Comparison of ENCODE assay signal across 24 cellular contexts in genomic region chr3:9913601-9914000, GRCh38. TPM values are rescaled to one million over a fixed set of nuclear protein-coding genes. Genes with fewer than 3 reads are reported as not detected.
DNase-seq lines count a peak whose midpoint lies in the region; ATAC-seq and TF ChIP-seq lines count a peak whose summit lies in the region.
"Had no signal": no experiment of that assay in that cellular context is flagged by ENCODE, and none has a peak within 500 bp of the region (broad histone marks: within the 10 kb centered on the region; RNA-seq: fewer than 3 reads in every experiment).

No MANE protein-coding gene starts in this region.

- CTCF ChIA-PET in SK-N-SH (lab: Yijun Ruan, JAX) (interaction anchor here (1.1 to 3.9 kb wide), 3 partner anchors 18 to 65 kb away, joined by 4 to 33 read pairs (median 8); partner anchors contain the start of gene CRELD1), GM10248 (lab: Yijun Ruan, JAX) (interaction anchor here (0.7 to 4.6 kb wide), 7 partner anchors 10 to 410 kb away, joined by 3 to 41 read pairs (median 4); partner anchors contain the start of genes CRELD1 and IL17RE)
- CTCF ChIA-PET in activated CD8-positive, alpha-beta T cell treated with anti-CD3 and anti-CD28 coated beads, Interleukin-2, amount 10 ng/mL, durations not matched to agents 7 days and 5 days (lab: Charles Lee) = interaction anchor here (2.6 to 4.4 kb wide), 2 partner anchors 19 to 33 kb away, joined by 9 to 39 read pairs; partner anchors contain the start of gene CRELD1

- H3K4me3 ChIP-seq in SK-N-SH (ENCODE audit: low read depth in 2 of 2, low read length in 1 of 2) = no peak overlapping the region
- H3K4me3 ChIP-seq: right atrium auricular region, thyroid gland had no signal

- peak overlapping the region; percentile 60 for H3K27ac Mint-ChIP-seq in chondrocyte (ENCODE audit: unreplicated experiment)
- H3K27ac Mint-ChIP-seq in nephron = no peak overlapping the region
- no peak overlapping the region for H3K27ac Mint-ChIP-seq in activated CD8-positive, alpha-beta T cell treated with anti-CD3 and anti-CD28 coated beads, Interleukin-2, amount 10 ng/mL, durations not matched to agents 7 days and 5 days
- H3K27ac Mint-ChIP-seq: H9 had no signal

- ATAC-seq in SK-N-SH treated with all-trans-retinoic acid at 6 μM for 48 hours = no peak
- ATAC-seq in GM21367 (IDR thresholded peaks at IDR 0.05; ENCODE audit: unreplicated experiment) = no peak
- no peak for ATAC-seq in activated CD8-positive, alpha-beta T cell treated with anti-CD3 and anti-CD28 coated beads, Interleukin-2, amount 10 ng/mL, durations not matched to agents 7 days and 5 days
- ATAC-seq: left colon had no signal

- no peak for TF ChIP-seq CTCF in SK-N-SH (IDR thresholded peaks at IDR 0.05)
- no peak for TF ChIP-seq CTCF in chondrocyte (IDR thresholded peaks at IDR 0.05)
- TF ChIP-seq CTCF in nephron (IDR thresholded peaks at IDR 0.05; ENCODE audit: unreplicated experiment in 3 of 3) = no peak
- TF ChIP-seq CTCF in GM10248 (IDR thresholded peaks at IDR 0.05; ENCODE audit: control extremely low read depth, extremely low read depth, low read depth, missing control alignments) = no peak

- no peaks in the 10 kb centered on the region for H3K9me3 Mint-ChIP-seq in chondrocyte (ENCODE audit: low read depth)
- no peaks in the 10 kb centered on the region for H3K9me3 Mint-ChIP-seq in nephron
- H3K9me3 Mint-ChIP-seq in activated CD8-positive, alpha-beta T cell treated with anti-CD3 and anti-CD28 coated beads, Interleukin-2, amount 10 ng/mL, durations not matched to agents 7 days and 5 days (ENCODE audit: insufficient read depth) = no peaks in the 10 kb centered on the region
- H3K9me3 Mint-ChIP-seq: CD14-positive monocyte, H9 had no signal

- no peaks in the 10 kb centered on the region for H4K20me1 ChIP-seq in SK-N-SH (ENCODE audit: insufficient read depth)

- no peaks in the 10 kb centered on the region for H3K9me2 ChIP-seq in SK-N-SH

- H3K79me2 ChIP-seq in SK-N-SH (ENCODE audit: insufficient read depth) = no peaks in the 10 kb centered on the region

- H3K9ac ChIP-seq in SK-N-SH = no peak overlapping the region

- DNase-seq in SK-N-SH (peak; percentile 39), chondrocyte (ENCODE audit: low spot score) (no peak), epidermal melanocyte (ENCODE audit: insufficient read length, low spot score) (no peak), GM10248 (ENCODE audit: extremely low spot score) (no peak)
- DNase-seq in activated CD8-positive, alpha-beta T cell treated with anti-CD3 and anti-CD28 coated beads, Interleukin-2, amount 10 ng/mL, durations not matched to agents 7 days and 5 days = no peak
- DNase-seq: activated CD4-positive, alpha-beta T cell treated with anti-CD3 and anti-CD28 coated beads for 48 hours; activated effector memory CD4-positive, alpha-beta T cell treated with Interleukin-2 at 50 U/mL for 16 hours; caudate nucleus; GF-D8; H9; left colon; NCI-H1436 treated with DMSO at 0.1 percent for 48 hours; NCI-H446 treated with DMSO at 0.1 percent for 48 hours; occipital lobe; stimulated activated CD4-positive, alpha-beta T cell treated with anti-CD3 and anti-CD28 coated beads, Interleukin-15, amount 100 ng/mL, for 24 hours; SW 1271 had no signal

- H3K36me3 Mint-ChIP-seq in chondrocyte (ENCODE audit: low read depth) = no peaks in the 10 kb centered on the region
- no peaks in the 10 kb centered on the region for H3K36me3 Mint-ChIP-seq in nephron (ENCODE audit: low read depth)
- H3K36me3 Mint-ChIP-seq in activated CD8-positive, alpha-beta T cell treated with anti-CD3 and anti-CD28 coated beads, Interleukin-2, amount 10 ng/mL, durations not matched to agents 7 days and 5 days (ENCODE audit: low read depth) = no peaks in the 10 kb centered on the region
- H3K36me3 Mint-ChIP-seq: CD14-positive monocyte had no signal

- no peaks in the 10 kb centered on the region for H3K27me3 ChIP-seq in SK-N-SH (ENCODE audit: insufficient read depth)
- H3K27me3 ChIP-seq: right atrium auricular region, thyroid gland had no signal

- H3F3A ChIP-seq in SK-N-SH (replicated peaks; ENCODE audit: insufficient read depth) = peaks cover 6% of the 10 kb centered on the region

- H3K27ac ChIP-seq in SK-N-SH (ENCODE audit: low read depth in 2 of 2, low read length in 1 of 2) = peak overlapping the region in 1 of 2 experiments; percentile 65; a peak in 2 of 4 replicates
- H3K27ac ChIP-seq: right atrium auricular region had no signal

- no peak for TF ChIP-seq EP300 in SK-N-SH (IDR thresholded peaks at IDR 0.05; ENCODE audit: borderline replicate concordance in 1 of 2, low read depth in 1 of 2, low read length in 1 of 2)

- H3K9me3 ChIP-seq in SK-N-SH = no peaks in the 10 kb centered on the region
- H3K9me3 ChIP-seq: right atrium auricular region, thyroid gland had no signal

- no peak for TF ChIP-seq RAD21 in SK-N-SH (IDR thresholded peaks at IDR 0.05; ENCODE audit: low read length)

- H3K4me3 Mint-ChIP-seq in chondrocyte (ENCODE audit: unreplicated experiment) (no peak overlapping the region), nephron (peak overlapping the region; percentile 12 to 60 (median 32))
- H3K4me3 Mint-ChIP-seq in activated CD8-positive, alpha-beta T cell treated with anti-CD3 and anti-CD28 coated beads, Interleukin-2, amount 10 ng/mL, durations not matched to agents 7 days and 5 days = no peak overlapping the region
- H3K4me3 Mint-ChIP-seq: H9 had no signal

- H3K27me3 Mint-ChIP-seq in chondrocyte (ENCODE audit: low read depth) (no peaks in the 10 kb centered on the region), nephron (ENCODE audit: low read depth) (no peaks in the 10 kb centered on the region)
- H3K27me3 Mint-ChIP-seq in activated CD8-positive, alpha-beta T cell treated with anti-CD3 and anti-CD28 coated beads, Interleukin-2, amount 10 ng/mL, durations not matched to agents 7 days and 5 days (ENCODE audit: low read depth) = peaks cover 6% of the 10 kb centered on the region

- H3K4me2 ChIP-seq in SK-N-SH = no peak overlapping the region

- H3K4me1 Mint-ChIP-seq in chondrocyte (ENCODE audit: low read depth) (peaks cover 45% of the 10 kb centered on the region), nephron (peaks cover 20% of the 10 kb centered on the region)
- H3K4me1 Mint-ChIP-seq in activated CD8-positive, alpha-beta T cell treated with anti-CD3 and anti-CD28 coated beads, Interleukin-2, amount 10 ng/mL, durations not matched to agents 7 days and 5 days (ENCODE audit: low read depth) = peaks cover 23% of the 10 kb centered on the region

- H2AFZ ChIP-seq in SK-N-SH (ENCODE audit: low read depth) = no peak overlapping the region

- peaks cover 6 to 44% of the 10 kb centered on the region in 2 experiments; a peak in 3 of 4 replicates for H3K4me1 ChIP-seq in SK-N-SH (ENCODE audit: control insufficient read depth in 1 of 2, insufficient read depth in 2 of 2, low read depth in 1 of 2, low read length in 1 of 2)

- POLR2A ChIA-PET in SK-N-SH (lab: Yijun Ruan, JAX) = interaction anchor here (0.9 to 1.6 kb wide), 2 partner anchors 23 to 65 kb away, joined by 3 to 6 read pairs; partner anchors contain the start of gene JAGN1
- POLR2A ChIA-PET in activated CD8-positive, alpha-beta T cell treated with anti-CD3 and anti-CD28 coated beads, Interleukin-2, amount 10 ng/mL, durations not matched to agents 7 days and 5 days (lab: Charles Lee) = interaction anchor here (1.2 to 2.6 kb wide), 3 partner anchors 11 to 23 kb away, joined by 3 to 15 read pairs (median 5); partner anchors contain the start of genes IL17RE and JAGN1
- POLR2A ChIA-PET in GM10248 (lab: Yijun Ruan, JAX) = interaction anchor here (0.5 kb wide), 1 partner anchor 101 kb away, joined by 3 read pairs; no protein-coding TSS in a partner anchor

- WGBS in SK-N-SH (ENCODE audit: low lambda C conversion rate) = 85% methylated on average over 5 of the region's 5 CpGs

- H3K36me3 ChIP-seq in SK-N-SH (replicated peaks in 1 of 2; ENCODE audit: control insufficient read depth in 1 of 2, insufficient read depth in 2 of 2, low read length in 1 of 2) = no peaks in the 10 kb centered on the region
- H3K36me3 ChIP-seq: right atrium auricular region, thyroid gland had no signal

RNA-seq across cellular contexts. Expression of gene IL17RC, which starts 3.3 kb away (rescaled TPM):
- 17.3 and 17.9 TPM in 2 replicates for polyA plus RNA-seq in SK-N-SH (2012; rRNA removed)
- polyA plus RNA-seq in SK-N-SH (2012; cell fraction: cytosol; rRNA removed) = 6.7 and 11.4 TPM in 2 replicates
- polyA plus RNA-seq in SK-N-SH (2012; cell fraction: nucleus; rRNA removed) = 52.7 and 62.2 TPM in 2 replicates
- 20.8 to 26.4 TPM (median 21.3 TPM) in 3 replicates for total RNA-seq in chondrocyte
- total RNA-seq in activated CD8-positive, alpha-beta T cell treated with anti-CD3 and anti-CD28 coated beads, Interleukin-2, amount 10 ng/mL, durations not matched to agents 7 days and 5 days = under 1 TPM; 0.42 to 0.55 TPM

RNA-seq across cellular contexts. Expression of gene IL17RE, which starts 11.0 kb away (rescaled TPM):
- 0.76 and 0.95 TPM in 2 replicates for polyA plus RNA-seq in SK-N-SH (2012; rRNA removed)
- 0.24 and 0.30 TPM in 2 replicates for polyA plus RNA-seq in SK-N-SH (2012; cell fraction: cytosol; rRNA removed)
- 2.9 and 3.1 TPM in 2 replicates for polyA plus RNA-seq in SK-N-SH (2012; cell fraction: nucleus; rRNA removed)
- total RNA-seq in chondrocyte = 0.42 to 1.6 TPM (median 0.92 TPM) in 3 replicates
- 1 to 10 TPM; 1.3 to 1.8 TPM for total RNA-seq in activated CD8-positive, alpha-beta T cell treated with anti-CD3 and anti-CD28 coated beads, Interleukin-2, amount 10 ng/mL, durations not matched to agents 7 days and 5 days
- total RNA-seq: occipital lobe had no signal
- polyA plus RNA-seq: CD14-positive monocyte had no signal

RNA-seq across cellular contexts. Expression of gene CRELD1, which starts 20.0 kb away (rescaled TPM):
- 77.6 and 86.9 TPM in 2 replicates for polyA plus RNA-seq in SK-N-SH (2012; rRNA removed)
- polyA plus RNA-seq in SK-N-SH (2012; cell fraction: cytosol; rRNA removed) = 46.9 and 64.3 TPM in 2 replicates
- polyA plus RNA-seq in SK-N-SH (2012; cell fraction: nucleus; rRNA removed) = 96.4 and 104 TPM in 2 replicates
- total RNA-seq in chondrocyte = 26.5 to 29.9 TPM (median 28.2 TPM) in 3 replicates
- total RNA-seq in activated CD8-positive, alpha-beta T cell treated with anti-CD3 and anti-CD28 coated beads, Interleukin-2, amount 10 ng/mL, durations not matched to agents 7 days and 5 days = 10 to 100 TPM; 10.1 to 10.9 TPM

RNA-seq across cellular contexts. Expression of gene JAGN1, which starts 23.2 kb away (rescaled TPM):
- polyA plus RNA-seq in SK-N-SH (2012; rRNA removed) = 40.9 and 41.6 TPM in 2 replicates
- polyA plus RNA-seq in SK-N-SH (2012; cell fraction: cytosol; rRNA removed) = 33.4 and 42.7 TPM in 2 replicates
- polyA plus RNA-seq in SK-N-SH (2012; cell fraction: nucleus; rRNA removed) = 11.4 and 15.2 TPM in 2 replicates
- 20.3 to 25.1 TPM (median 24.5 TPM) in 3 replicates for total RNA-seq in chondrocyte
- 10 to 100 TPM; 30.2 to 31.0 TPM for total RNA-seq in activated CD8-positive, alpha-beta T cell treated with anti-CD3 and anti-CD28 coated beads, Interleukin-2, amount 10 ng/mL, durations not matched to agents 7 days and 5 days

RNA-seq across cellular contexts. Expression of gene CIDEC, which starts 33.5 kb away (rescaled TPM):
- 0.11 TPM in 1 of 2 replicates, not detected in the other for polyA plus RNA-seq in SK-N-SH (2012; rRNA removed)
- polyA plus RNA-seq in SK-N-SH (2012; cell fraction: cytosol; rRNA removed) = 0.04 and 0.08 TPM in 2 replicates
- polyA plus RNA-seq in SK-N-SH (2012; cell fraction: nucleus; rRNA removed) = not detected in 2 replicates
- total RNA-seq in chondrocyte = not detected in 3 replicates
- not detected for total RNA-seq in activated CD8-positive, alpha-beta T cell treated with anti-CD3 and anti-CD28 coated beads, Interleukin-2, amount 10 ng/mL, durations not matched to agents 7 days and 5 days
- total RNA-seq: A673, glomerular endothelial cell, H9, occipital lobe had no signal
- polyA plus RNA-seq: CD14-positive monocyte had no signal

Comparison
In these comparisons a context has a peak if more than half of its experiments do, and no peak if none do; other contexts are left out.
1. H3K4me3 Mint-ChIP-seq: peak in nephron (3 of 3); none in chondrocyte (single experiment) and activated CD8-positive, alpha-beta T cell treated with anti-CD3 and anti-CD28 coated beads, Interleukin-2, amount 10 ng/mL, durations not matched to agents 7 days and 5 days (single experiment).
2. RNA of gene IL17RC, which starts 3.3 kb away (total RNA-seq): 20.8 to 26.4 TPM in chondrocyte; 0.42 to 0.55 TPM in activated CD8-positive, alpha-beta T cell treated with anti-CD3 and anti-CD28 coated beads, Interleukin-2, amount 10 ng/mL, durations not matched to agents 7 days and 5 days; every median in the first group is over 10 times any median in the second.